In genomic region chr12:27781680-27782079, GRCh38 we compare ENCODE assay signal across 9 cellular contexts. TPM values are rescaled to one million over a fixed set of nuclear protein-coding genes. Genes with fewer than 3 reads are reported as not detected.
DNase-seq lines count a peak whose midpoint lies in the region; ATAC-seq and TF ChIP-seq lines count a peak whose summit lies in the region.
"Had no signal": no experiment of that assay in that cellular context is flagged by ENCODE, and none has a peak within 500 bp of the region (broad histone marks: within the 10 kb centered on the region; RNA-seq: fewer than 3 reads in every experiment).

No MANE protein-coding gene starts in this region.

- intact Hi-C loops in Panc1 (cut with micrococcal nuclease; ENCODE audit: unreplicated experiment) = no loop called here
- intact Hi-C loops in ovary (cut with DNase I) = no loop called here

- no peak for TF ChIP-seq POLR2A in ovary (IDR thresholded peaks at IDR 0.05)

- H3K9me3 ChIP-seq in Panc1 (ENCODE audit: control insufficient read depth, insufficient read depth, low read depth, low read length) (no peaks in the 10 kb centered on the region), ovary (no peaks in the 10 kb centered on the region)

- TF ChIP-seq EP300 in ovary (IDR thresholded peaks at IDR 0.05) = no peak

- POLR2A ChIA-PET in Panc1 (lab: Charles Lee) = no interaction called here

- H3K4me3 ChIP-seq in GM12864 (ENCODE audit: low read depth, low read length) (peak overlapping the region; percentile 16; the same call in 1 of the 2 replicates), Panc1 (ENCODE audit: low read depth in 2 of 2, low read length in 2 of 2) (peak overlapping the region; percentile 19 to 68), ovary (no peak overlapping the region)

- CTCF ChIA-PET in Panc1 (lab: Charles Lee) = no interaction called here

- H3K27ac ChIP-seq in Panc1 (ENCODE audit: low read length) (peak overlapping the region; percentile 83; the same call in 1 of the 2 replicates), epithelial cell of prostate (peak overlapping the region; percentile 85), ovary (no peak overlapping the region)

- in situ Hi-C loops in Panc1 (cut with HindIII; ENCODE audit: low pct_unique_long_range_greater_than_20kb, low sequenced_read_pairs) = no loop called here

- ATAC-seq in Panc1 = no peak
- no peak for ATAC-seq in GM19452 (IDR thresholded peaks at IDR 0.05; ENCODE audit: unreplicated experiment)

- TF ChIP-seq CTCF in GM12864 (IDR thresholded peaks at IDR 0.05; ENCODE audit: low read depth, low read length, missing control alignments) = no peak
- no peak for TF ChIP-seq CTCF in Panc1 (IDR thresholded peaks at IDR 0.05)
- TF ChIP-seq CTCF in ovary (IDR thresholded peaks at IDR 0.05) = no peak

- H3K27me3 ChIP-seq in Panc1 (ENCODE audit: control insufficient read depth, insufficient read depth, low read length) (no peaks in the 10 kb centered on the region), ovary (no peaks in the 10 kb centered on the region)

- WGBS in ovary, 3 donors = 57 to 62% (median 60%) methylated on average over 5 of the region's 5 CpGs

- no peak for DNase-seq in GM12864 (ENCODE audit: low read depth)
- DNase-seq in Panc1 (ENCODE audit: low read depth, low spot score) = no peak
- no peak for DNase-seq in epithelial cell of prostate (ENCODE audit: low read depth, low spot score)
- peak; percentile 25 for DNase-seq in retina
- no peak for DNase-seq in hepatic stellate cell (ENCODE audit: low spot score)
- no peak for DNase-seq in ovary
- DNase-seq in cerebellar nuclear complex (lab: John Stamatoyannopoulos, UW) = no peak

- BruUV-seq in Panc1 (replicated peaks; lab: Mats Ljungman, UMichigan) = no TSS peak

- H3K4me1 ChIP-seq in Panc1 (ENCODE audit: control insufficient read depth, insufficient read depth, low read length) = peaks cover 22% of the 10 kb centered on the region
- H3K4me1 ChIP-seq in ovary (ENCODE audit: insufficient read depth) = peaks cover 14% of the 10 kb centered on the region

- H3K36me3 ChIP-seq in Panc1 (ENCODE audit: control insufficient read depth, insufficient read depth, low read length) (peaks cover 5% of the 10 kb centered on the region; the same call in 1 of the 2 replicates), ovary (no peaks in the 10 kb centered on the region)

RNA-seq across cellular contexts. Expression of gene MANSC4, which starts 1.6 kb away (rescaled TPM):
- total RNA-seq in Panc1 (2021; ENCODE audit: unreplicated experiment) (not detected), ovary (under 1 TPM in 3 of 7 donors, not detected in 4; 0.20 to 0.36 (median 0.32) TPM)
- polyA plus RNA-seq in Panc1 (2012; ENCODE audit: insufficient read length) = not detected
- under 1 TPM; 0.10 to 0.25 TPM for polyA plus RNA-seq in ovary
- total RNA-seq: RPMI7951 had no signal

RNA-seq across cellular contexts. Expression of gene KLHL42, which starts 1.6 kb away (rescaled TPM):
- total RNA-seq in Panc1 (2021; ENCODE audit: unreplicated experiment) (35.2 TPM), ovary (10 to 100 TPM; 10.1 to 28.4 (median 18.9) TPM)
- polyA plus RNA-seq in Panc1 (2012; ENCODE audit: insufficient read length) = 23.6 TPM
- 10 to 100 TPM in 1 of 2 donors, 1 to 10 TPM in 1; 7.0 to 16.4 TPM for polyA plus RNA-seq in ovary

Comparison
In these comparisons a context has a peak if more than half of its experiments do, and no peak if none do; other contexts are left out.
1. H3K27ac ChIP-seq: peak in Panc1 (single experiment) and epithelial cell of prostate (single experiment); none in ovary (0 of 2).